ENCODE assay signal across 10 cellular contexts in genomic region chr10:125008689-125009579, GRCh38.
DNase-seq lines count a peak whose midpoint lies in the region; ATAC-seq, FAIRE-seq and TF ChIP-seq lines count a peak whose summit lies in the region.
"Had no signal": no experiment of that assay in that cellular context is flagged by ENCODE, and none has a peak within 500 bp of the region (broad histone marks: within the 10 kb centered on the region; RNA-seq: fewer than 3 reads in every experiment).

No MANE protein-coding gene starts in this region.

- WGBS in tibial nerve, 2 donors, result 86 to 91% methylated on average over 21 to 22 of the region's 22 CpGs

- no peak for TF ChIP-seq EP300 in tibial nerve (IDR thresholded peaks at IDR 0.05)

- H3K9me3 ChIP-seq in upper lobe of right lung (no peaks in the 10 kb centered on the region), tibial nerve (no peaks in the 10 kb centered on the region)

- peak overlapping the region; percentile 62 for H3K27ac Mint-ChIP-seq in neural crest cell (ENCODE audit: unreplicated experiment)
- H3K27ac Mint-ChIP-seq in stimulated activated naive B cell treated with anti-CD40 and anti-IgM and Interleukin-4, amounts not matched to agents 10 μg/mL and 1 μg/mL and 100 μg/mL, for 72 hours, result no peak overlapping the region

- no peaks in the 10 kb centered on the region for H3K9me3 Mint-ChIP-seq in neural crest cell
- H3K9me3 Mint-ChIP-seq in stimulated activated naive B cell treated with anti-CD40 and anti-IgM and Interleukin-4, amounts not matched to agents 10 μg/mL and 1 μg/mL and 100 μg/mL, for 72 hours, result no peaks in the 10 kb centered on the region

- DNase-seq in Right ventricle myocardium superior, result peak; percentile 19
- no peak for DNase-seq in left cardiac atrium
- DNase-seq in neural crest cell (ENCODE audit: low read depth, low spot score), result no peak
- peak; percentile 64 for DNase-seq in upper lobe of right lung
- DNase-seq in GM19239 (ENCODE audit: insufficient read length, low spot score), result no peak
- no peak for DNase-seq in tibial nerve (ENCODE audit: low spot score in 2 of 2)
- DNase-seq in stimulated activated naive B cell treated with anti-CD40 and anti-IgM and Interleukin-4, amounts not matched to agents 10 μg/mL and 1 μg/mL and 100 μg/mL, for 72 hours, result no peak
- DNase-seq: activated CD4-positive, alpha-beta T cell treated with anti-CD3 and anti-CD28 coated beads, Interleukin-2, amount 50 U/mL, for 1 hour; RPMI8226 had no signal

- peak overlapping the region; percentile 23 for H3K4me3 Mint-ChIP-seq in neural crest cell
- H3K4me3 Mint-ChIP-seq in stimulated activated naive B cell treated with anti-CD40 and anti-IgM and Interleukin-4, amounts not matched to agents 10 μg/mL and 1 μg/mL and 100 μg/mL, for 72 hours, result no peak overlapping the region

- H3K4me1 Mint-ChIP-seq in neural crest cell, result peaks cover 47% of the 10 kb centered on the region
- H3K4me1 Mint-ChIP-seq in stimulated activated naive B cell treated with anti-CD40 and anti-IgM and Interleukin-4, amounts not matched to agents 10 μg/mL and 1 μg/mL and 100 μg/mL, for 72 hours, result no peaks in the 10 kb centered on the region

- H3K36me3 ChIP-seq in upper lobe of right lung (peaks cover 11% of the 10 kb centered on the region), tibial nerve (peaks cover 0 to 14% (median 0%) of the 10 kb centered on the region in 3 donors)

- H3K27ac ChIP-seq in upper lobe of right lung (no peak overlapping the region), tibial nerve (no peak overlapping the region)

- peaks cover 5% of the 10 kb centered on the region for H3K36me3 Mint-ChIP-seq in neural crest cell (ENCODE audit: low read depth)
- H3K36me3 Mint-ChIP-seq in stimulated activated naive B cell treated with anti-CD40 and anti-IgM and Interleukin-4, amounts not matched to agents 10 μg/mL and 1 μg/mL and 100 μg/mL, for 72 hours, result no peaks in the 10 kb centered on the region

- FAIRE-seq in GM19239 (lab: Jason Lieb, UNC), result no peak

- H3K27me3 ChIP-seq in upper lobe of right lung (no peaks in the 10 kb centered on the region), tibial nerve (no peaks in the 10 kb centered on the region)

- no peak for TF ChIP-seq CTCF in neural crest cell (conservative IDR thresholded peaks at IDR 0.05)
- no peak for TF ChIP-seq CTCF in upper lobe of right lung (IDR thresholded peaks at IDR 0.05)
- TF ChIP-seq CTCF in tibial nerve (IDR thresholded peaks at IDR 0.05), result no peak

- H3K4me1 ChIP-seq in upper lobe of right lung (peaks cover 5% of the 10 kb centered on the region), tibial nerve (peaks cover 0 to 30% (median 6%) of the 10 kb centered on the region in 4 donors)

- no peaks in the 10 kb centered on the region for H3K27me3 Mint-ChIP-seq in neural crest cell (ENCODE audit: low read depth)
- H3K27me3 Mint-ChIP-seq in stimulated activated naive B cell treated with anti-CD40 and anti-IgM and Interleukin-4, amounts not matched to agents 10 μg/mL and 1 μg/mL and 100 μg/mL, for 72 hours, result peaks cover 0 to 2% of the 10 kb centered on the region in 2 donors

- no peak for TF ChIP-seq POLR2A in tibial nerve (IDR thresholded peaks at IDR 0.05)

- H3K4me3 ChIP-seq in upper lobe of right lung (no peak overlapping the region), tibial nerve (no peak overlapping the region)

- intact Hi-C loops in Right ventricle myocardium superior (cut with DNase I) (no loop called here), left cardiac atrium (cut with DNase I) (no loop called here), upper lobe of right lung (cut with DNase I) (no loop called here)

- ATAC-seq in Right ventricle myocardium superior (ENCODE audit: poor library complexity) (no peak), left cardiac atrium (no peak), esophagus mucosa (peak; percentile 60), upper lobe of right lung (no peak)
- no peak for ATAC-seq in stimulated activated naive B cell treated with anti-CD40 and anti-IgM and Interleukin-4, amounts not matched to agents 10 μg/mL and 1 μg/mL and 100 μg/mL, for 72 hours (replicated peaks)

Comparison
In these comparisons a context has a peak if more than half of its experiments do, and no peak if none do; other contexts are left out.
1. DNase-seq: peak in Right ventricle myocardium superior (single experiment) and upper lobe of right lung (single experiment); none in left cardiac atrium (single experiment), neural crest cell (single experiment), GM19239 (single experiment), tibial nerve (0 of 2) and stimulated activated naive B cell treated with anti-CD40 and anti-IgM and Interleukin-4, amounts not matched to agents 10 μg/mL and 1 μg/mL and 100 μg/mL, for 72 hours (single experiment).